In the genomic region with DNA sequence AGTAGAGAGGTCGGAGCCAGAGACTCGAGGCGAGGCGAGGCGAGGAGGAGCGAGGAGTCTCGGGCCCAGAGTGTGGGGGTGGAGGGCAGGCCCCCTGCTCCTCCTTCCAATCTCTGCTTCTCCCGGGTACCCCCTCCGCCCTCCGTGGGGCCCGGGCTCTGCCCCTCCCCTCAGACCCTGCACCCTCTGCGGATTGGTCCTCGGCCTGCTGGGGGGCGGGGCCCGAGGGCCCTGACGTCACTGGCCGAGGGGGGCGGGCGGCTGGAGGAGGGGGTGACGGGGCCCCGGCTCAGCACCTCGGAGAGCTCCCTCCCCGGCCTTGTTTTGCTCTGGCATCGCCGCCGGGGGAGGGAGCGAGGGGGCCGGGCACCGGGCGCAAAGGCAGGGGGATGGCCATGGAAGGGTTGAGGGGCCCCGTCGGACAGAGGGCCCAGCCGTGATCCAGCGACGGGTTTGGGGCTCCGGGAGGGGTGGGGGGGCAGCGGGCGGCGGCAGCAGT, we compare ENCODE assay signal across 8 cellular contexts. TPM values are rescaled to one million over a fixed set of nuclear protein-coding genes. Genes with fewer than 3 reads are reported as not detected.
A peak's percentile ranks its signal among the peaks of the same experiment; 100 is the strongest.
DNase-seq lines count a peak whose midpoint lies in the region; ATAC-seq, FAIRE-seq and TF ChIP-seq lines count a peak whose summit lies in the region.

A gene (plus strand): TSS at position 282 of the 499 bp plus-strand sequence. CDS start 232 bp downstream, outside the sequence.

- H3K27me3 Mint-ChIP-seq in activated CD4-positive, alpha-beta T cell treated with anti-CD3 and anti-CD28 coated beads, Interleukin-2, amount 10 ng/mL, durations not matched to agents 24 days and 14 days, result peaks cover 37% of the 10 kb centered on the region

- peak within 1 kb of the TSS; percentile 43 for H3K4me3 Mint-ChIP-seq in activated CD4-positive, alpha-beta T cell treated with anti-CD3 and anti-CD28 coated beads, Interleukin-2, amount 10 ng/mL, durations not matched to agents 24 days and 14 days

- H3K36me3 Mint-ChIP-seq in activated CD4-positive, alpha-beta T cell treated with anti-CD3 and anti-CD28 coated beads, Interleukin-2, amount 10 ng/mL, durations not matched to agents 24 days and 14 days (ENCODE audit: low read depth), result no peaks in the 10 kb centered on the region

- peak; percentile 74 to 87 for ATAC-seq in A549

- no peak within 1 kb of the TSS for H3K27ac Mint-ChIP-seq in activated CD4-positive, alpha-beta T cell treated with anti-CD3 and anti-CD28 coated beads, Interleukin-2, amount 10 ng/mL, durations not matched to agents 24 days and 14 days

- H3K4me3 ChIP-seq in A549, result peak within 1 kb of the TSS; percentile 47
- H3K4me3 ChIP-seq in H7 (ENCODE audit: insufficient read depth, low read depth, low read length), result peak within 1 kb of the TSS; percentile 58
- peak within 1 kb of the TSS; percentile 48 for H3K4me3 ChIP-seq in choroid plexus epithelial cell (ENCODE audit: low read depth, low read length)

- under 1% methylated on average over 15 of the region's 39 CpGs for WGBS in A549 (ENCODE audit: missing lambda C conversion rate)

- CTCF ChIA-PET in A549 (lab: Yijun Ruan, JAX), result interaction anchor here (0.6 to 1.6 kb wide), 5 partner anchors 9 to 98 kb away, joined by 3 to 6 read pairs (median 4); no protein-coding TSS in a partner anchor

- peak within 1 kb of the TSS; percentile 96 for H3K4me2 ChIP-seq in A549

- H3K4me1 ChIP-seq in A549, result peaks cover 15% of the 10 kb centered on the region

- H3K9me3 Mint-ChIP-seq in activated CD4-positive, alpha-beta T cell treated with anti-CD3 and anti-CD28 coated beads, Interleukin-2, amount 10 ng/mL, durations not matched to agents 24 days and 14 days, result no peaks in the 10 kb centered on the region

- DNase-seq in A549 (ENCODE audit: low read depth in 1 of 2, low spot score in 1 of 2) (peak; percentile 80 to 95), H7 (peak; percentile 100), NCI-H345 (lab: John Stamatoyannopoulos, UW) (peak; percentile 92), choroid plexus epithelial cell (ENCODE audit: low read depth) (peak; percentile 77), kidney glomerular epithelial cell (lab: John Stamatoyannopoulos, UW) (peak; percentile 73), H4 (ENCODE audit: low spot score) (no peak)
- DNase-seq in activated CD4-positive, alpha-beta T cell treated with anti-CD3 and anti-CD28 coated beads, Interleukin-2, amount 10 ng/mL, durations not matched to agents 24 days and 14 days, result peak; percentile 95
- DNase-seq in stimulated activated CD4-positive, alpha-beta T cell treated with anti-CD3 and anti-CD28 coated beads, Interleukin-15, amount 100 ng/mL, for 1 hour (ENCODE audit: low read depth in 1 of 2, low spot score in 1 of 2), result peak; percentile 74 to 83

- TF ChIP-seq CTCF in A549 (IDR thresholded peaks at IDR 0.05) (no peak), choroid plexus epithelial cell (conservative IDR thresholded peaks at IDR 0.05; ENCODE audit: low read depth, low read length) (no peak)

- no peak for TF ChIP-seq RAD21 in A549 (conservative IDR thresholded peaks at IDR 0.05 in 1 of 2, IDR thresholded peaks at IDR 0.05 in 1 of 2)

- no peaks in the 10 kb centered on the region for H3K9me3 ChIP-seq in A549

- FAIRE-seq in A549 (lab: Jason Lieb, UNC), result no peak

- TF ChIP-seq EP300 in A549 (IDR thresholded peaks at IDR 0.05), result no peak

- no peak for TF ChIP-seq POLR2A in A549 (IDR thresholded peaks at IDR 0.05; ENCODE audit: low read length)

- intact Hi-C loops in activated CD4-positive, alpha-beta T cell treated with anti-CD3 and anti-CD28 coated beads, Interleukin-2, amount 10 ng/mL, durations not matched to agents 24 days and 14 days (cut with micrococcal nuclease), result loop anchor here (2.0 kb wide), 1 partner anchor 16 kb away; a partner anchor contains a TSS

- POLR2A ChIA-PET in A549 (lab: Yijun Ruan, JAX), result interaction anchor here (0.7 to 1.0 kb wide), 3 partner anchors 26 to 87 kb away, joined by 3 to 5 read pairs (median 3); no protein-coding TSS in a partner anchor

- H3K4me1 Mint-ChIP-seq in activated CD4-positive, alpha-beta T cell treated with anti-CD3 and anti-CD28 coated beads, Interleukin-2, amount 10 ng/mL, durations not matched to agents 24 days and 14 days, result peaks cover 3% of the 10 kb centered on the region

- no peaks in the 10 kb centered on the region for H3K36me3 ChIP-seq in H7 (replicated peaks; ENCODE audit: control insufficient read depth, insufficient read depth, low read length)

- peaks cover 1% of the 10 kb centered on the region; the same call in 1 of the 2 replicates for H3K27me3 ChIP-seq in H7 (ENCODE audit: control insufficient read depth, insufficient read depth, low read length)

- H3K27ac ChIP-seq in A549, result peak within 1 kb of the TSS in 1 of 2 experiments; percentile 70; a peak in 3 of 6 replicates

TF ChIP-seq in A549, 52 proteins besides CTCF, POLR2A, EP300 and RAD21:
- peak; percentile 62 for TF ChIP-seq EHMT2 (IDR thresholded peaks at IDR 0.05; ENCODE audit: low read depth)
- 0 out of 2 replicates have a peak, but pooled peaks have one; percentile 59 for TF ChIP-seq MAZ (IDR thresholded peaks at IDR 0.05; ENCODE audit: borderline replicate concordance, low read depth, low read length)
- TF ChIP-seq, protein P1, sequence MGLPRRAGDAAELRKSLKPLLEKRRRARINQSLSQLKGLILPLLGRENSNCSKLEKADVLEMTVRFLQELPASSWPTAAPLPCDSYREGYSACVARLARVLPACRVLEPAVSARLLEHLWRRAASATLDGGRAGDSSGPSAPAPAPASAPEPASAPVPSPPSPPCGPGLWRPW (IDR thresholded peaks at IDR 0.05), result no peak
- TF ChIP-seq, protein P2, sequence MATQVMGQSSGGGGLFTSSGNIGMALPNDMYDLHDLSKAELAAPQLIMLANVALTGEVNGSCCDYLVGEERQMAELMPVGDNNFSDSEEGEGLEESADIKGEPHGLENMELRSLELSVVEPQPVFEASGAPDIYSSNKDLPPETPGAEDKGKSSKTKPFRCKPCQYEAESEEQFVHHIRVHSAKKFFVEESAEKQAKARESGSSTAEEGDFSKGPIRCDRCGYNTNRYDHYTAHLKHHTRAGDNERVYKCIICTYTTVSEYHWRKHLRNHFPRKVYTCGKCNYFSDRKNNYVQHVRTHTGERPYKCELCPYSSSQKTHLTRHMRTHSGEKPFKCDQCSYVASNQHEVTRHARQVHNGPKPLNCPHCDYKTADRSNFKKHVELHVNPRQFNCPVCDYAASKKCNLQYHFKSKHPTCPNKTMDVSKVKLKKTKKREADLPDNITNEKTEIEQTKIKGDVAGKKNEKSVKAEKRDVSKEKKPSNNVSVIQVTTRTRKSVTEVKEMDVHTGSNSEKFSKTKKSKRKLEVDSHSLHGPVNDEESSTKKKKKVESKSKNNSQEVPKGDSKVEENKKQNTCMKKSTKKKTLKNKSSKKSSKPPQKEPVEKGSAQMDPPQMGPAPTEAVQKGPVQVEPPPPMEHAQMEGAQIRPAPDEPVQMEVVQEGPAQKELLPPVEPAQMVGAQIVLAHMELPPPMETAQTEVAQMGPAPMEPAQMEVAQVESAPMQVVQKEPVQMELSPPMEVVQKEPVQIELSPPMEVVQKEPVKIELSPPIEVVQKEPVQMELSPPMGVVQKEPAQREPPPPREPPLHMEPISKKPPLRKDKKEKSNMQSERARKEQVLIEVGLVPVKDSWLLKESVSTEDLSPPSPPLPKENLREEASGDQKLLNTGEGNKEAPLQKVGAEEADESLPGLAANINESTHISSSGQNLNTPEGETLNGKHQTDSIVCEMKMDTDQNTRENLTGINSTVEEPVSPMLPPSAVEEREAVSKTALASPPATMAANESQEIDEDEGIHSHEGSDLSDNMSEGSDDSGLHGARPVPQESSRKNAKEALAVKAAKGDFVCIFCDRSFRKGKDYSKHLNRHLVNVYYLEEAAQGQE (IDR thresholded peaks at IDR 0.05), result peak; percentile 97
- TF ChIP-seq, protein P3, sequence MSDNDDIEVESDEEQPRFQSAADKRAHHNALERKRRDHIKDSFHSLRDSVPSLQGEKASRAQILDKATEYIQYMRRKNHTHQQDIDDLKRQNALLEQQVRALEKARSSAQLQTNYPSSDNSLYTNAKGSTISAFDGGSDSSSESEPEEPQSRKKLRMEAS (IDR thresholded peaks at IDR 0.05), result no peak
- TF ChIP-seq FOXS1 (CRISPR knock-in tag; IDR thresholded peaks at IDR 0.05), result 0 out of 2 replicates have a peak, but pooled peaks have one; percentile 37
- TF ChIP-seq FOSL2 (IDR thresholded peaks at IDR 0.05), result no peak
- no peak for TF ChIP-seq FOSL2 (CRISPR knock-in tag; IDR thresholded peaks at IDR 0.05)
TF ChIP-seq in A549: peak in this region for 4.

RNA-seq across cellular contexts. Expression of the gene that starts here (rescaled TPM):
- polyA plus RNA-seq in A549 (2011; rRNA removed) (0.45 and 0.57 TPM in 2 replicates), A549 (2017; fragmentation: RNase III; extraction: RNeasy Plus Mini Kit Qiagen cat#74134 plus additional on column Dnase treatment) (0.21 to 0.48 TPM (median 0.22 TPM) in 3 replicates)
- 0.52 and 0.62 TPM in 2 replicates for polyA plus RNA-seq in A549 (2012; cell fraction: cytosol; rRNA removed)
- 1.4 and 1.8 TPM in 2 replicates for polyA plus RNA-seq in A549 (2012; cell fraction: nucleus; rRNA removed)
- 0.33 and 0.54 TPM in 2 replicates for polyA minus RNA-seq in A549 (2011; rRNA and poly(A)+ RNA removed)
- 5.1 and 5.7 TPM in 2 replicates for total RNA-seq in H7 (2014; rRNA removed; shearing (Covaris generic))
- 0.42 TPM in 1 of 2 replicates, not detected in the other for total RNA-seq in activated CD4-positive, alpha-beta T cell treated with anti-CD3 and anti-CD28 coated beads, Interleukin-2, amount 10 ng/mL, durations not matched to agents 24 days and 14 days
- total RNA-seq in H4 (2014; rRNA removed; shearing (Covaris generic)), result not detected in 2 replicates

Comparison
In these comparisons a context has a peak if more than half of its experiments do, and no peak if none do; other contexts are left out.
1. Peak in DNase-seq in activated CD4-positive, alpha-beta T cell treated with anti-CD3 and anti-CD28 coated beads, Interleukin-2, amount 10 ng/mL, durations not matched to agents 24 days and 14 days; RNA of the gene not detected or under 1 TPM.